ENCODE assay signal across 18 cellular contexts in genomic region chr10:119535837-119536507, GRCh38. TPM values are rescaled to one million over a fixed set of nuclear protein-coding genes. Genes with fewer than 3 reads are reported as not detected.
DNase-seq lines count a peak whose midpoint lies in the region; ATAC-seq and TF ChIP-seq lines count a peak whose summit lies in the region.
"Had no signal": no experiment of that assay in that cellular context is flagged by ENCODE, and none has a peak within 500 bp of the region (broad histone marks: within the 10 kb centered on the region; RNA-seq: fewer than 3 reads in every experiment).

No MANE protein-coding gene starts in this region.

- peak overlapping the region; percentile 84 for H3K27ac Mint-ChIP-seq in activated naive CD4-positive, alpha-beta T cell treated with anti-CD3 and anti-CD28 coated beads, Interleukin-2, amount 50 U/mL, for 24 hours
- peak overlapping the region; percentile 98 for H3K27ac Mint-ChIP-seq in activated naive CD8-positive, alpha-beta T cell
- no peak overlapping the region for H3K27ac Mint-ChIP-seq in neural progenitor cell

- H2AFZ ChIP-seq in neural progenitor cell (replicated peaks): no peak overlapping the region

- no peak overlapping the region for H3K27ac ChIP-seq in neural progenitor cell
- H3K27ac ChIP-seq in esophagus squamous epithelium: peak overlapping the region in 2 of 4 donors; percentile 30 to 54
- H3K27ac ChIP-seq: neutrophil had no signal

- no peak for ATAC-seq in GM18870 (IDR thresholded peaks at IDR 0.05; ENCODE audit: unreplicated experiment)
- ATAC-seq: effector memory CD8-positive, alpha-beta T cell; Panc1 had no signal

- no peak overlapping the region for H3K4me3 ChIP-seq in neural progenitor cell
- H3K4me3 ChIP-seq in esophagus squamous epithelium: no peak overlapping the region
- no peak overlapping the region for H3K4me3 ChIP-seq in MG63
- H3K4me3 ChIP-seq: lung, uterus had no signal

- peaks cover 12% of the 10 kb centered on the region for H3K36me3 Mint-ChIP-seq in activated naive CD4-positive, alpha-beta T cell treated with anti-CD3 and anti-CD28 coated beads, Interleukin-2, amount 50 U/mL, for 24 hours
- H3K36me3 Mint-ChIP-seq in activated naive CD8-positive, alpha-beta T cell: peaks cover 12% of the 10 kb centered on the region
- no peaks in the 10 kb centered on the region for H3K36me3 Mint-ChIP-seq in neural progenitor cell

- H3K4me3 Mint-ChIP-seq in activated naive CD4-positive, alpha-beta T cell treated with anti-CD3 and anti-CD28 coated beads, Interleukin-2, amount 50 U/mL, for 24 hours: peak overlapping the region; percentile 77
- peak overlapping the region; percentile 92 for H3K4me3 Mint-ChIP-seq in activated naive CD8-positive, alpha-beta T cell
- peak overlapping the region; percentile 62 for H3K4me3 Mint-ChIP-seq in neural progenitor cell

- H3K9ac ChIP-seq in neural progenitor cell: no peak overlapping the region

- no peaks in the 10 kb centered on the region for H3K27me3 Mint-ChIP-seq in activated naive CD4-positive, alpha-beta T cell treated with anti-CD3 and anti-CD28 coated beads, Interleukin-2, amount 50 U/mL, for 24 hours
- no peaks in the 10 kb centered on the region for H3K27me3 Mint-ChIP-seq in activated naive CD8-positive, alpha-beta T cell
- H3K27me3 Mint-ChIP-seq in neural progenitor cell (ENCODE audit: insufficient read depth, low read depth): peaks cover 15% of the 10 kb centered on the region
- H3K27me3 Mint-ChIP-seq: effector memory CD8-positive, alpha-beta T cell had no signal

- no peak for TF ChIP-seq POLR2A in esophagus squamous epithelium (IDR thresholded peaks at IDR 0.05)

- H3K4me1 Mint-ChIP-seq in activated naive CD4-positive, alpha-beta T cell treated with anti-CD3 and anti-CD28 coated beads, Interleukin-2, amount 50 U/mL, for 24 hours: peaks cover 85% of the 10 kb centered on the region
- H3K4me1 Mint-ChIP-seq in activated naive CD8-positive, alpha-beta T cell (ENCODE audit: low read depth): peaks cover 88% of the 10 kb centered on the region
- H3K4me1 Mint-ChIP-seq in neural progenitor cell: peaks cover 10% of the 10 kb centered on the region

- H3K9me3 ChIP-seq in neural progenitor cell (ENCODE audit: low read depth) (no peaks in the 10 kb centered on the region), esophagus squamous epithelium (no peaks in the 10 kb centered on the region), MG63 (no peaks in the 10 kb centered on the region)
- H3K9me3 ChIP-seq: neutrophil, uterus had no signal

- 74 to 87% methylated on average over 11 of the region's 11 CpGs for WGBS in esophagus squamous epithelium, 2 donors

- no peaks in the 10 kb centered on the region for H3K79me2 ChIP-seq in neural progenitor cell (ENCODE audit: low read depth)

- no peaks in the 10 kb centered on the region for H3K4me1 ChIP-seq in neural progenitor cell
- H3K4me1 ChIP-seq in esophagus squamous epithelium: peaks cover 10 to 51% (median 18%) of the 10 kb centered on the region in 3 donors

- no peak overlapping the region for H3K4me2 ChIP-seq in neural progenitor cell

- H3K9me3 Mint-ChIP-seq in activated naive CD4-positive, alpha-beta T cell treated with anti-CD3 and anti-CD28 coated beads, Interleukin-2, amount 50 U/mL, for 24 hours: no peaks in the 10 kb centered on the region
- no peaks in the 10 kb centered on the region for H3K9me3 Mint-ChIP-seq in activated naive CD8-positive, alpha-beta T cell (ENCODE audit: low read depth)
- no peaks in the 10 kb centered on the region for H3K9me3 Mint-ChIP-seq in neural progenitor cell
- H3K9me3 Mint-ChIP-seq: effector memory CD8-positive, alpha-beta T cell had no signal

- H3K36me3 ChIP-seq in neural progenitor cell (no peaks in the 10 kb centered on the region), esophagus squamous epithelium (peaks cover 0 to 4% (median 0%) of the 10 kb centered on the region in 3 donors), MG63 (no peaks in the 10 kb centered on the region)
- H3K36me3 ChIP-seq: neutrophil, uterus had no signal

- peaks cover 24% of the 10 kb centered on the region for H3K27me3 ChIP-seq in neural progenitor cell
- H3K27me3 ChIP-seq in esophagus squamous epithelium: no peaks in the 10 kb centered on the region
- H3K27me3 ChIP-seq in MG63: no peaks in the 10 kb centered on the region
- H3K27me3 ChIP-seq: uterus had no signal

- TF ChIP-seq CTCF in neural progenitor cell (IDR thresholded peaks at IDR 0.05) (no peak), esophagus squamous epithelium (IDR thresholded peaks at IDR 0.05) (no peak)

- H3F3A ChIP-seq in neural progenitor cell (ENCODE audit: low read depth): peaks cover 3% of the 10 kb centered on the region

- DNase-seq in activated naive CD4-positive, alpha-beta T cell treated with anti-CD3 and anti-CD28 coated beads, Interleukin-2, amount 50 U/mL, for 16 hours: no peak
- DNase-seq in neural progenitor cell (ENCODE audit: low spot score) (no peak), esophagus squamous epithelium (lab: John Stamatoyannopoulos, UW) (no peak), epidermal melanocyte (ENCODE audit: insufficient read length, low spot score) (no peak), MG63 (no peak)
- DNase-seq: activated gamma-delta T cell; AML-193; effector memory CD8-positive, alpha-beta T cell; GOT3; NCI-H1694 treated with DMSO at 0.1 percent for 48 hours; stimulated activated CD4-positive, alpha-beta T cell treated with anti-CD3 and anti-CD28 coated beads, Interleukin-4, amount 100 ng/mL, for 4 hours; uterus had no signal

- intact Hi-C loops in esophagus squamous epithelium (cut with DNase I): no loop called here

- peaks cover 3% of the 10 kb centered on the region for H4K20me1 ChIP-seq in neural progenitor cell (ENCODE audit: low read depth)

RNA-seq across cellular contexts. Expression of gene RGS10, which starts 6.5 kb away (rescaled TPM):
- total RNA-seq in neural progenitor cell (ENCODE audit: low replicate concordance): 8.4 and 12.0 TPM in 2 replicates
- total RNA-seq in esophagus squamous epithelium: 10 to 100 TPM; 25.5 to 55.8 (median 43.9) TPM
- total RNA-seq in MG63 (2014; rRNA removed; shearing (Covaris generic); ENCODE audit: low replicate concordance): 33.7 and 41.1 TPM in 2 replicates
